Comparison of ENCODE assay signal across 8 cellular contexts in genomic region chr14:69398818-69399210, GRCh38. TPM values are rescaled to one million over a fixed set of nuclear protein-coding genes. Genes with fewer than 3 reads are reported as not detected.
DNase-seq lines count a peak whose midpoint lies in the region; ATAC-seq, FAIRE-seq and TF ChIP-seq lines count a peak whose summit lies in the region.

No MANE protein-coding gene starts in this region.

- peak; percentile 14 for ATAC-seq in HG02571 (IDR thresholded peaks at IDR 0.05; ENCODE audit: unreplicated experiment)
- ATAC-seq in activated T-cell treated with anti-CD3 and anti-CD28 coated beads, Interleukin-2, amount 50 U/mL, for 4 hours: peak; percentile 45 to 46
- peak; percentile 38 for ATAC-seq in stimulated activated naive CD8-positive, alpha-beta T cell treated with anti-CD3 and anti-CD28 coated beads, Interleukin-15, amount 100 ng/mL, for 72 hours

- H3K4me3 Mint-ChIP-seq in activated T-cell treated with anti-CD3 and anti-CD28 coated beads, Interleukin-2, amount 50 U/mL, for 4 hours: peak overlapping the region; percentile 97
- H3K4me3 Mint-ChIP-seq in stimulated activated naive CD8-positive, alpha-beta T cell treated with anti-CD3 and anti-CD28 coated beads, Interleukin-15, amount 100 ng/mL, for 72 hours: peak overlapping the region; percentile 88 to 96

- peak overlapping the region; percentile 98 to 100 for H3K27ac Mint-ChIP-seq in stimulated activated naive CD8-positive, alpha-beta T cell treated with anti-CD3 and anti-CD28 coated beads, Interleukin-15, amount 100 ng/mL, for 72 hours

- peaks cover 58% of the 10 kb centered on the region for H3K4me1 Mint-ChIP-seq in activated T-cell treated with anti-CD3 and anti-CD28 coated beads, Interleukin-2, amount 50 U/mL, for 4 hours (ENCODE audit: low read depth)
- peaks cover 56% of the 10 kb centered on the region for H3K4me1 Mint-ChIP-seq in stimulated activated naive CD8-positive, alpha-beta T cell treated with anti-CD3 and anti-CD28 coated beads, Interleukin-15, amount 100 ng/mL, for 72 hours

- H3K4me1 ChIP-seq in iPS-15b (ENCODE audit: control insufficient read depth, insufficient read depth, low read length): no peaks in the 10 kb centered on the region

- TF ChIP-seq CTCF in GM06990 (IDR thresholded peaks at IDR 0.05; ENCODE audit: insufficient read depth, low read length, poor library complexity, severe bottlenecking) (no peak), D721Med (IDR thresholded peaks at IDR 0.05; ENCODE audit: insufficient read depth, missing control alignments) (no peak)

- H3K36me3 ChIP-seq in GM06990 (ENCODE audit: control insufficient read depth, insufficient read depth, low read length): peaks cover 2% of the 10 kb centered on the region
- peaks cover 16% of the 10 kb centered on the region for H3K36me3 ChIP-seq in iPS-15b (ENCODE audit: control insufficient read depth, insufficient read depth, low read length)

- H3K9ac ChIP-seq in iPS-15b (ENCODE audit: low read depth, low read length): peak overlapping the region; percentile 77

- H3K27me3 ChIP-seq in GM06990 (replicated peaks; ENCODE audit: control insufficient read depth, insufficient read depth, low read length): no peaks in the 10 kb centered on the region
- H3K27me3 ChIP-seq in iPS-15b (ENCODE audit: control insufficient read depth, insufficient read depth, low read length): no peaks in the 10 kb centered on the region

- no peak for FAIRE-seq in D721Med (lab: Jason Lieb, UNC)

- DNase-seq in GM06990 (ENCODE audit: extremely low read depth, insufficient read length) (no peak), middle frontal gyrus (ENCODE audit: extremely low spot score, low spot score) (no peak), D721Med (ENCODE audit: insufficient read length, low spot score) (no peak), GOT3 (lab: John Stamatoyannopoulos, UW) (no peak)
- DNase-seq in activated T-cell treated with anti-CD3 and anti-CD28 coated beads, Interleukin-2, amount 50 U/mL, for 4 hours: no peak
- no peak for DNase-seq in stimulated activated naive CD8-positive, alpha-beta T cell treated with anti-CD3 and anti-CD28 coated beads, Interleukin-15, amount 100 ng/mL, for 72 hours

- peak overlapping the region; percentile 83 for H3K4me3 ChIP-seq in GM06990 (replicated peaks; ENCODE audit: low read depth, low read length)
- H3K4me3 ChIP-seq in iPS-15b (ENCODE audit: low read depth, low read length): peak overlapping the region; percentile 71

- H3K9me3 ChIP-seq in iPS-15b (ENCODE audit: control insufficient read depth, insufficient read depth, low read length): no peaks in the 10 kb centered on the region

- H3K27me3 Mint-ChIP-seq in activated T-cell treated with anti-CD3 and anti-CD28 coated beads, Interleukin-2, amount 50 U/mL, for 4 hours (ENCODE audit: low read depth): no peaks in the 10 kb centered on the region
- no peaks in the 10 kb centered on the region for H3K27me3 Mint-ChIP-seq in stimulated activated naive CD8-positive, alpha-beta T cell treated with anti-CD3 and anti-CD28 coated beads, Interleukin-15, amount 100 ng/mL, for 72 hours

- no peaks in the 10 kb centered on the region for H3K9me3 Mint-ChIP-seq in activated T-cell treated with anti-CD3 and anti-CD28 coated beads, Interleukin-2, amount 50 U/mL, for 4 hours
- no peaks in the 10 kb centered on the region for H3K9me3 Mint-ChIP-seq in stimulated activated naive CD8-positive, alpha-beta T cell treated with anti-CD3 and anti-CD28 coated beads, Interleukin-15, amount 100 ng/mL, for 72 hours

- peaks cover 25% of the 10 kb centered on the region for H3K36me3 Mint-ChIP-seq in activated T-cell treated with anti-CD3 and anti-CD28 coated beads, Interleukin-2, amount 50 U/mL, for 4 hours (ENCODE audit: insufficient read depth)

RNA-seq across cellular contexts. Expression of gene SLC39A9, which starts 0.3 kb away (rescaled TPM):
- 10 to 100 TPM; 44.0 to 49.6 (median 44.9) TPM for total RNA-seq in activated T-cell treated with anti-CD3 and anti-CD28 coated beads, Interleukin-2, amount 50 U/mL, for 4 hours

RNA-seq across cellular contexts. Expression of gene ERH, which starts 0.7 kb away (rescaled TPM):
- total RNA-seq in activated T-cell treated with anti-CD3 and anti-CD28 coated beads, Interleukin-2, amount 50 U/mL, for 4 hours: 100 to 1,000 TPM; 366 to 396 (median 372) TPM
